In the genomic region with DNA sequence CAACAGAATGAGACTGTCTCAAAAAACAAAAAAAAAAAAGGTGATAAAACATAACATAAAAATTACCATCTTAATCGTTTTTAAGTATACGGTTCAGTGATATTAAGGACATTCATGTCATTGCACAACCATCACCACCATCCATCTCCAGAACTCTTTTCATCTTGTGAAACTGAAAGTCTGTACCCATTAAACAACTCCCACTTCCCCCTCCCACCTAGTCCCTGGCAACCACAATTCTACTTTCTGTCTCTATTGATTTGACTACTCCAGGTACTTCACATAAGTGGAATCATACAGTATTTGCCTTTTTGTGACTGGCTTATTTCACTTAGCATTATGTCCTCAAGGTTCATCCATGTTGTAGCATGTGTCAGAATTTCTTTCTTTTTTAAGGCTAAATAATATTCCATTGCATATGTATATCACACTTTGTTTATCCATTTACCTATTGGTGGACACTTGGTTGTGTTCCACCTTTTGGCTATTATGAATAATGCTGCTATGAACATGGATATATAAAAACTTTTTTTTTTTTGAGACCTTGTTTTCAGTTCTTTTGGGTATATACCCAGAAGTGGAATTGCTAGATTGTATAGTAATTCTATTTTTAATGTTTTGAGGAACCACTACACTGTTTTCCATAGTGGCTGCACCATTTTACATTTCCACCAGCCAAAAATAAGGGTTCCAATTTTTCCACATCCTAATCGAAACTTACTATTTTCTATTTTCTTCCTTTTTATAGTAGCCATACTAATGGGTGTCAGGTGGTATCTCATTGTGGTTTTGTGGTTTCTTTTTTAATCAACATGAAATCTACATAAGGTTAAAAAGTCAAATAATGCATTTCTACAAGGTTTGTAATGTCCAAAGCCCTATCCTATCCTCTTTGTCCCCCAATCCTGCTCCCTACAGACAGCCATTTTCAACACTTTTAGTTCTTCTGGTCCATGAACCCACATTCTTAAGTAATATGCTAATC, we compare ENCODE assay signal across 9 cellular contexts. TPM values are rescaled to one million over a fixed set of nuclear protein-coding genes. Genes with fewer than 3 reads are reported as not detected.
DNase-seq lines count a peak whose midpoint lies in the region; ATAC-seq and TF ChIP-seq lines count a peak whose summit lies in the region.
"Had no signal": no experiment of that assay in that cellular context is flagged by ENCODE, and none has a peak within 500 bp of the region (broad histone marks: within the 10 kb centered on the region; RNA-seq: fewer than 3 reads in every experiment).

No MANE protein-coding gene starts in this region.

- H3K27me3 Mint-ChIP-seq in CD4-positive, alpha-beta memory T cell = peaks cover 0 to 1% of the 10 kb centered on the region in 2 donors
- peaks cover 29% of the 10 kb centered on the region for H3K27me3 Mint-ChIP-seq in activated T-helper 2 cell treated with anti-CD3 and anti-CD28 coated beads, Interferon-gamma antibody, Interleukin-2, Interleukin-4, amounts not matched to agents 10 μg/mL and 5 μg/mL and 100 μg/mL, durations not matched to agents 14 hours and 24 hours and 36 hours (ENCODE audit: low read depth)
- no peaks in the 10 kb centered on the region for H3K27me3 Mint-ChIP-seq in neural progenitor cell (ENCODE audit: insufficient read depth, low read depth)

- POLR2A ChIA-PET in CD4-positive, alpha-beta memory T cell (lab: Charles Lee; ENCODE audit: partially characterized antibody) = interaction anchor here (1.3 kb wide), 1 partner anchor 45 kb away, joined by 6 read pairs; no protein-coding TSS in a partner anchor

- H3F3A ChIP-seq in neural progenitor cell (ENCODE audit: low read depth) = no peaks in the 10 kb centered on the region

- H3K4me1 Mint-ChIP-seq in CD4-positive, alpha-beta memory T cell = peaks cover 9 to 19% (median 14%) of the 10 kb centered on the region in 4 donors
- H3K4me1 Mint-ChIP-seq in activated T-helper 2 cell treated with anti-CD3 and anti-CD28 coated beads, Interferon-gamma antibody, Interleukin-2, Interleukin-4, amounts not matched to agents 10 μg/mL and 5 μg/mL and 100 μg/mL, durations not matched to agents 14 hours and 24 hours and 36 hours (ENCODE audit: low read depth) = peaks cover 12% of the 10 kb centered on the region
- no peaks in the 10 kb centered on the region for H3K4me1 Mint-ChIP-seq in neural progenitor cell

- no peaks in the 10 kb centered on the region for H3K36me3 ChIP-seq in CD4-positive, alpha-beta memory T cell (ENCODE audit: insufficient read depth, low read length)
- H3K36me3 ChIP-seq in neural progenitor cell = no peaks in the 10 kb centered on the region

- peaks cover 0 to 2% (median 0%) of the 10 kb centered on the region in 8 donors for H3K9me3 Mint-ChIP-seq in CD4-positive, alpha-beta memory T cell
- no peaks in the 10 kb centered on the region for H3K9me3 Mint-ChIP-seq in activated T-helper 2 cell treated with anti-CD3 and anti-CD28 coated beads, Interferon-gamma antibody, Interleukin-2, Interleukin-4, amounts not matched to agents 10 μg/mL and 5 μg/mL and 100 μg/mL, durations not matched to agents 14 hours and 24 hours and 36 hours
- no peaks in the 10 kb centered on the region for H3K9me3 Mint-ChIP-seq in neural progenitor cell

- no peaks in the 10 kb centered on the region for H4K20me1 ChIP-seq in neural progenitor cell (ENCODE audit: low read depth)

- H3K9me3 ChIP-seq in CD4-positive, alpha-beta memory T cell (ENCODE audit: control insufficient read depth in 1 of 2, low read length in 2 of 2) = no peaks in the 10 kb centered on the region
- H3K9me3 ChIP-seq in neural progenitor cell (ENCODE audit: low read depth) = no peaks in the 10 kb centered on the region

- intact Hi-C loops in CD4-positive, alpha-beta memory T cell (cut with micrococcal nuclease) = loop anchor here (1.0 to 5.0 kb wide), 7 partner anchors 46 to 500 kb away; partner anchors contain the start of gene NUCB2
- intact Hi-C loops in activated T-helper 2 cell treated with anti-CD3 and anti-CD28 coated beads, Interferon-gamma antibody, Interleukin-2, Interleukin-4, amounts not matched to agents 10 μg/mL and 5 μg/mL and 100 μg/mL, durations not matched to agents 14 hours and 24 hours and 36 hours (cut with micrococcal nuclease) = loop anchor here (1.0 to 2.0 kb wide), 6 partner anchors 13 to 273 kb away; partner anchors contain the start of gene NUCB2

- H3K4me3 Mint-ChIP-seq in CD4-positive, alpha-beta memory T cell = peak overlapping the region in 7 of 8 donors; percentile 0 to 77 (median 36)
- H3K4me3 Mint-ChIP-seq in activated T-helper 2 cell treated with anti-CD3 and anti-CD28 coated beads, Interferon-gamma antibody, Interleukin-2, Interleukin-4, amounts not matched to agents 10 μg/mL and 5 μg/mL and 100 μg/mL, durations not matched to agents 14 hours and 24 hours and 36 hours (ENCODE audit: low read depth) = no peak overlapping the region
- H3K4me3 Mint-ChIP-seq in neural progenitor cell = no peak overlapping the region

- H2AFZ ChIP-seq in neural progenitor cell (replicated peaks) = no peak overlapping the region

- H3K79me2 ChIP-seq in neural progenitor cell (ENCODE audit: low read depth) = no peaks in the 10 kb centered on the region

- no peaks in the 10 kb centered on the region for H3K36me3 Mint-ChIP-seq in CD4-positive, alpha-beta memory T cell
- no peaks in the 10 kb centered on the region for H3K36me3 Mint-ChIP-seq in activated T-helper 2 cell treated with anti-CD3 and anti-CD28 coated beads, Interferon-gamma antibody, Interleukin-2, Interleukin-4, amounts not matched to agents 10 μg/mL and 5 μg/mL and 100 μg/mL, durations not matched to agents 14 hours and 24 hours and 36 hours (ENCODE audit: low read depth)
- peaks cover 2% of the 10 kb centered on the region for H3K36me3 Mint-ChIP-seq in neural progenitor cell

- no peak overlapping the region for H3K9ac ChIP-seq in neural progenitor cell

- no peak overlapping the region for H3K4me3 ChIP-seq in CD4-positive, alpha-beta memory T cell (ENCODE audit: low read length in 2 of 2)
- H3K4me3 ChIP-seq in neural progenitor cell = no peak overlapping the region

- ATAC-seq in GM21367 (IDR thresholded peaks at IDR 0.05; ENCODE audit: unreplicated experiment) (peak; percentile 92), HG03457 (IDR thresholded peaks at IDR 0.05; ENCODE audit: unreplicated experiment) (peak; percentile 90)

- H3K27ac ChIP-seq in CD4-positive, alpha-beta memory T cell (ENCODE audit: low read depth, low read length) = no peak overlapping the region
- no peak overlapping the region for H3K27ac ChIP-seq in neural progenitor cell

- no peak for TF ChIP-seq CTCF in neural progenitor cell (IDR thresholded peaks at IDR 0.05)

- peak in 4 of 5 donors; percentile 26 to 53 (median 39) for DNase-seq in CD4-positive, alpha-beta memory T cell
- DNase-seq in activated T-helper 2 cell treated with anti-CD3 and anti-CD28 coated beads, Interferon-gamma antibody, Interleukin-2, Interleukin-4, amounts not matched to agents 10 μg/mL and 5 μg/mL and 100 μg/mL, durations not matched to agents 14 hours and 24 hours and 36 hours (ENCODE audit: low spot score) = peak; percentile 53
- DNase-seq in DMS53 (lab: John Stamatoyannopoulos, UW) (no peak), DMS 273 (lab: John Stamatoyannopoulos, UW; ENCODE audit: unreplicated experiment) (no peak), neural progenitor cell (ENCODE audit: low spot score) (no peak), retina (no peak)
- DNase-seq: effector memory CD4-positive, alpha-beta T cell had no signal

- H3K4me1 ChIP-seq in CD4-positive, alpha-beta memory T cell (ENCODE audit: insufficient read depth, low read length) = peaks cover 17% of the 10 kb centered on the region
- H3K4me1 ChIP-seq in neural progenitor cell = no peaks in the 10 kb centered on the region

- CTCF ChIA-PET in CD4-positive, alpha-beta memory T cell (lab: Charles Lee; ENCODE audit: partially characterized antibody) = interaction anchor here (0.9 to 2.8 kb wide), 20 partner anchors 7 to 297 kb away, joined by 3 to 47 read pairs (median 5); partner anchors contain the start of genes NCR3LG1, NUCB2 and PIK3C2A

- H3K27ac Mint-ChIP-seq in CD4-positive, alpha-beta memory T cell = peak overlapping the region in 2 of 7 donors; percentile 52 to 56
- H3K27ac Mint-ChIP-seq in activated T-helper 2 cell treated with anti-CD3 and anti-CD28 coated beads, Interferon-gamma antibody, Interleukin-2, Interleukin-4, amounts not matched to agents 10 μg/mL and 5 μg/mL and 100 μg/mL, durations not matched to agents 14 hours and 24 hours and 36 hours = peak overlapping the region; percentile 25
- H3K27ac Mint-ChIP-seq in neural progenitor cell = no peak overlapping the region

- H3K4me2 ChIP-seq in neural progenitor cell = no peak overlapping the region

- H3K27me3 ChIP-seq in CD4-positive, alpha-beta memory T cell (ENCODE audit: insufficient read depth, low read length) = no peaks in the 10 kb centered on the region
- H3K27me3 ChIP-seq in neural progenitor cell = no peaks in the 10 kb centered on the region

RNA-seq across cellular contexts. Expression of gene PIK3C2A, which starts 23.4 kb away (rescaled TPM):
- total RNA-seq in CD4-positive, alpha-beta memory T cell = 10 to 100 TPM; 32.0 to 40.4 TPM
- 1 to 10 TPM; 2.4 to 7.0 TPM for polyA plus RNA-seq in CD4-positive, alpha-beta memory T cell
- total RNA-seq in activated T-helper 2 cell treated with anti-CD3 and anti-CD28 coated beads, Interferon-gamma antibody, Interleukin-2, Interleukin-4, amounts not matched to agents 10 μg/mL and 5 μg/mL and 100 μg/mL, durations not matched to agents 14 hours and 24 hours and 36 hours = 29.3 and 32.5 TPM in 2 replicates
- 68.2 and 104 TPM in 2 replicates for total RNA-seq in neural progenitor cell (ENCODE audit: low replicate concordance)

RNA-seq across cellular contexts. Expression of gene NUCB2, which starts 45.4 kb away (rescaled TPM):
- total RNA-seq in CD4-positive, alpha-beta memory T cell = 10 to 100 TPM; 53.2 to 57.6 TPM
- polyA plus RNA-seq in CD4-positive, alpha-beta memory T cell = 100 to 1,000 TPM; 115 to 116 TPM
- total RNA-seq in activated T-helper 2 cell treated with anti-CD3 and anti-CD28 coated beads, Interferon-gamma antibody, Interleukin-2, Interleukin-4, amounts not matched to agents 10 μg/mL and 5 μg/mL and 100 μg/mL, durations not matched to agents 14 hours and 24 hours and 36 hours = 99.4 and 106 TPM in 2 replicates
- 43.5 and 80.1 TPM in 2 replicates for total RNA-seq in neural progenitor cell (ENCODE audit: low replicate concordance)

Comparison
In these comparisons a context has a peak if more than half of its experiments do, and no peak if none do; other contexts are left out.
1. DNase-seq: peak in CD4-positive, alpha-beta memory T cell (4 of 5) and activated T-helper 2 cell treated with anti-CD3 and anti-CD28 coated beads, Interferon-gamma antibody, Interleukin-2, Interleukin-4, amounts not matched to agents 10 μg/mL and 5 μg/mL and 100 μg/mL, durations not matched to agents 14 hours and 24 hours and 36 hours (single experiment); none in DMS53 (single experiment), DMS 273 (single experiment), neural progenitor cell (single experiment) and retina (single experiment).
2. H3K4me3 Mint-ChIP-seq: peak in CD4-positive, alpha-beta memory T cell (7 of 8); none in activated T-helper 2 cell treated with anti-CD3 and anti-CD28 coated beads, Interferon-gamma antibody, Interleukin-2, Interleukin-4, amounts not matched to agents 10 μg/mL and 5 μg/mL and 100 μg/mL, durations not matched to agents 14 hours and 24 hours and 36 hours (single experiment) and neural progenitor cell (single experiment).